ENCODE assay signal across 20 cellular contexts in genomic region chr7:37538945-37539344, GRCh38.
"Had no signal": no experiment of that assay in that cellular context is flagged by ENCODE, and none has a peak within 500 bp of the region (broad histone marks: within the 10 kb centered on the region; RNA-seq: fewer than 3 reads in every experiment).

No MANE protein-coding gene starts in this region.

- FAIRE-seq: HepG2 had no signal

- DNase-seq: IMR-90, Kasumi-1, MM.1S, NCI-H1092 treated with DMSO at 0.1 percent for 48 hours, NCI-H1436, NCI-H187, NCI-H2029, NCI-H2081 treated with DMSO at 0.1 percent for 48 hours, NCI-H345, NCI-H510A, NCI-H524 treated with DMSO at 0.1 percent for 48 hours, NCI-H69, NCI-H774, OCI-M1, PC-9, Peyer's patch, SHP77 treated with DMSO at 0.1 percent for 48 hours, SJCRH30, T-helper 1 cell had no signal
